ENCODE assay signal across 8 cellular contexts in the genomic region with DNA sequence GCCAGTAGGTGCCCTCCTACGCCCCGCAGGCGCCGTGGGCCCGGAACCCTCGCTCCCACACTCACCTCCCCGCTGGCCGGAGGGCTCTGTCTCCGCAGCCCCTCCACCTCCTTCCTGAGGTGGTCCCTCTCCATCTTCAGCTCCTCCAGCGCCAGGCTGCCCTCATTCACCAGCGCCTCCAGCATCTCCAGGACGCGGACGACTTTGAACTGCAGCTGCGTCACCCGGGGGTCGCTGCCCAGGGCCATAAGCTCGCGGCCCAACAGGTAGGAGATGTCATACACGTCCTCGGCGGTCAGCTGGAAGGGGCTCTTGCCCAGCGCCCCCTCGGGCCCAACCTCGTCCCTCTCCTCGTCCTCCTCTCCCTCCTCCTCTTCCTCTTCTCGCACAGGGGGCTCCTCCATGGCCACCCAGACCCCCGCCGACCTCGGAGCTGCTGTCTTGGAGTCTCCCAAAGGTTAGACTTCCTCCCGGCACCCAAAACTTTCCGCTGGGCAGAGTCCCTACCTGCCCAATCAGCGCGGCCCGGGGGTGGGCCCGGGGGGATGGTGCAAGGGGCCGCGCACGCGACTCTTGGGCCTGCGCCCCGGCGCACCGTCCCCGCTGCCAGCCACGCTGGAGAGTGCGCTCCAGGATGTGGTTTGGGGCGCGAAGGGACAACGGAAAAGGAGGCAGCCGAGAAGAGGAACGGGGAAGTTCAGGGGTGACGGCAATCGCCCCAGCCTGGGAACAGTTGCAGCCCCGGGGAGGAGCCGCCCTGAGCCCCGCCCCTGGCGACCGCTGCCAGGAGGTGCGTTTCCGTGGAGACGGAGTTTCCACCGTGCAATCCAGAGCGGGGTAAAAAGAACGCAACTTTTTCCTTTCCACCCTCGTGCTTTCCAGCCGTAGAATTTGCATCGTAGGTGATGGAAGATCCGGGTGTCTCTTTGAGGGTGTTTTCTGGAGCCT. TPM values are rescaled to one million over a fixed set of nuclear protein-coding genes. Genes with fewer than 3 reads are reported as not detected.
DNase-seq lines count a peak whose midpoint lies in the region; ATAC-seq, FAIRE-seq and TF ChIP-seq lines count a peak whose summit lies in the region.

A gene with protein sequence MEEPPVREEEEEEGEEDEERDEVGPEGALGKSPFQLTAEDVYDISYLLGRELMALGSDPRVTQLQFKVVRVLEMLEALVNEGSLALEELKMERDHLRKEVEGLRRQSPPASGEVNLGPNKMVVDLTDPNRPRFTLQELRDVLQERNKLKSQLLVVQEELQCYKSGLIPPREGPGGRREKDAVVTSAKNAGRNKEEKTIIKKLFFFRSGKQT (minus strand): TSS at position 668 of the 948 bp plus-strand sequence. CDS start 264 bp downstream, at position 404.

- H3K4me1 ChIP-seq in right cardiac atrium (ENCODE audit: control insufficient read depth, insufficient read depth, low read length): peaks cover 6% of the 10 kb centered on the region

- peaks cover 31% of the 10 kb centered on the region for H3K4me1 Mint-ChIP-seq in T-helper 1 cell treated with Interleukin-12 subunit alpha and Interleukin-12 subunit beta and Interleukin-4 antibody, amounts not matched to agents 30 μg/mL and 1 μg/mL, for 36 hours (ENCODE audit: low read depth)

- H3K27ac Mint-ChIP-seq in T-helper 1 cell treated with Interleukin-12 subunit alpha and Interleukin-12 subunit beta and Interleukin-4 antibody, amounts not matched to agents 30 μg/mL and 1 μg/mL, for 36 hours: peak within 1 kb of the TSS; percentile 96

- peak; percentile 96 to 97 for ATAC-seq in right cardiac atrium

- no peaks in the 10 kb centered on the region for H3K27me3 Mint-ChIP-seq in T-helper 1 cell treated with Interleukin-12 subunit alpha and Interleukin-12 subunit beta and Interleukin-4 antibody, amounts not matched to agents 30 μg/mL and 1 μg/mL, for 36 hours (ENCODE audit: low read depth)

- H3K9me3 Mint-ChIP-seq in T-helper 1 cell treated with Interleukin-12 subunit alpha and Interleukin-12 subunit beta and Interleukin-4 antibody, amounts not matched to agents 30 μg/mL and 1 μg/mL, for 36 hours: no peaks in the 10 kb centered on the region

- H3K4me3 ChIP-seq in GM06990 (replicated peaks; ENCODE audit: low read depth, low read length) (peak within 1 kb of the TSS; percentile 98), LNCaP clone FGC (ENCODE audit: low read depth, low read length) (peak within 1 kb of the TSS; percentile 86), right cardiac atrium (ENCODE audit: low read length) (peak within 1 kb of the TSS; percentile 80)

- WGBS in right cardiac atrium: under 1% methylated on average over 69 of the region's 69 CpGs

- peaks cover 9% of the 10 kb centered on the region for H3K36me3 Mint-ChIP-seq in T-helper 1 cell treated with Interleukin-12 subunit alpha and Interleukin-12 subunit beta and Interleukin-4 antibody, amounts not matched to agents 30 μg/mL and 1 μg/mL, for 36 hours (ENCODE audit: low read depth)

- no peak for FAIRE-seq in urothelium cell line (lab: Jason Lieb, UNC)

- DNase-seq in GM06990 (ENCODE audit: extremely low read depth, insufficient read length): peak; percentile 94
- DNase-seq in H4 (ENCODE audit: low spot score): peak; percentile 74
- DNase-seq in LNCaP clone FGC (ENCODE audit: low read depth): no peak
- peak; percentile 68 for DNase-seq in amniotic stem cell (lab: John Stamatoyannopoulos, UW)
- peak; percentile 90 to 96 (median 96) for DNase-seq in right cardiac atrium
- peak; percentile 24 for DNase-seq in pulmonary artery endothelial cell (ENCODE audit: low read depth, low spot score)
- peak; percentile 87 for DNase-seq in urothelium cell line (ENCODE audit: low spot score)

- H3K36me3 ChIP-seq in GM06990 (ENCODE audit: control insufficient read depth, insufficient read depth, low read length): no peaks in the 10 kb centered on the region

- TF ChIP-seq CTCF in GM06990 (IDR thresholded peaks at IDR 0.05; ENCODE audit: insufficient read depth, low read length, poor library complexity, severe bottlenecking) (no peak), LNCaP clone FGC (IDR thresholded peaks at IDR 0.05; ENCODE audit: control insufficient read depth, extremely low read depth, insufficient read depth) (no peak)

- H3K27me3 ChIP-seq in GM06990 (replicated peaks; ENCODE audit: control insufficient read depth, insufficient read depth, low read length) (no peaks in the 10 kb centered on the region), right cardiac atrium (ENCODE audit: control insufficient read depth, insufficient read depth) (no peaks in the 10 kb centered on the region)

- H3K27ac ChIP-seq in right cardiac atrium (ENCODE audit: low read length): peak within 1 kb of the TSS; percentile 30

- intact Hi-C loops in right cardiac atrium (cut with DNase I): no loop called here

- H3K4me3 Mint-ChIP-seq in T-helper 1 cell treated with Interleukin-12 subunit alpha and Interleukin-12 subunit beta and Interleukin-4 antibody, amounts not matched to agents 30 μg/mL and 1 μg/mL, for 36 hours: peak within 1 kb of the TSS; percentile 99

- no peaks in the 10 kb centered on the region for H3K9me3 ChIP-seq in right cardiac atrium (ENCODE audit: control insufficient read depth, low read length)

RNA-seq across cellular contexts. Expression of the gene that starts here (rescaled TPM):
- total RNA-seq in H4 (2014; rRNA removed; shearing (Covaris generic)): 3.2 and 3.5 TPM in 2 replicates
- 1 to 10 TPM; 3.4 to 4.0 (median 3.8) TPM for total RNA-seq in right cardiac atrium
- polyA plus RNA-seq in right cardiac atrium: 4.3 TPM
- total RNA-seq in pulmonary artery endothelial cell: 5.3 and 5.5 TPM in 2 replicates
